ENCODE assay signal across 18 cellular contexts in the genomic region with DNA sequence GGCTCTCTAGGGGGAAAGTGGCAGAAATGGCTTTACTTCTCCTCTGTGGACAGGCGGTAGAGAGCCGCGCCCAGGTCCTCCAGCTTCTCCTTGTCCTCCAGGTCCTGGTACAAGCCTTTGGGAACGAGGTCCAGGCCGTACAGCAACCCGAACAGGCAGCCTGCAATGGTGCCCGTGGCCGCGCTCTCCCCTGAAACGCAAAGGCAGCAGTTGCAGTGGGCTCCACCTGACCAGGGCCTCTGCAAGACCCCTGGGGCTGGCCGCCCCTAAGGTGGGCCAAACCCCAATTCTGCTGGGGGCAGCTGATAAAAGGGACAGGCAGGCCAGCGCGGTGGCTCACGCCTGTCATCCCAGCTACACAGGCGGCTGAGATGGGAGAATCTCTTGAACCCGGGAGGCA. TPM values are rescaled to one million over a fixed set of nuclear protein-coding genes. Genes with fewer than 3 reads are reported as not detected.
DNase-seq lines count a peak whose midpoint lies in the region; ATAC-seq and TF ChIP-seq lines count a peak whose summit lies in the region.
"Had no signal": no experiment of that assay in that cellular context is flagged by ENCODE, and none has a peak within 500 bp of the region (broad histone marks: within the 10 kb centered on the region; RNA-seq: fewer than 3 reads in every experiment).

No MANE protein-coding gene starts in this region.

- peak overlapping the region; percentile 2 for H3K14ac ChIP-seq in neuronal stem cell (ENCODE audit: low read length)

- H3K27ac ChIP-seq in esophagus squamous epithelium (peak overlapping the region in 3 of 4 donors; percentile 65 to 71 (median 67)), neuronal stem cell (replicated peaks; ENCODE audit: low read length) (no peak overlapping the region), stomach smooth muscle (ENCODE audit: low read length) (peak overlapping the region; percentile 87)

- intact Hi-C loops in esophagus squamous epithelium (cut with DNase I): no loop called here

- H3K79me1 ChIP-seq in neuronal stem cell (ENCODE audit: low read depth, low read length): peaks cover 1% of the 10 kb centered on the region

- H3K9me3 ChIP-seq in NT2/D1 (ENCODE audit: insufficient read depth, low read length) (no peaks in the 10 kb centered on the region), esophagus squamous epithelium (no peaks in the 10 kb centered on the region), neuronal stem cell (replicated peaks in 1 of 2; ENCODE audit: control insufficient read depth in 2 of 2, insufficient read depth in 1 of 2, low read depth in 1 of 2, low read length in 2 of 2) (no peaks in the 10 kb centered on the region), stomach smooth muscle (ENCODE audit: control insufficient read depth in 2 of 2, low read length in 2 of 2) (no peaks in the 10 kb centered on the region)

- peaks cover 7% of the 10 kb centered on the region for H3K36me3 ChIP-seq in NT2/D1 (ENCODE audit: insufficient read depth, insufficient read length, low read length)
- H3K36me3 ChIP-seq in esophagus squamous epithelium: no peaks in the 10 kb centered on the region
- H3K36me3 ChIP-seq in neuronal stem cell (replicated peaks in 1 of 2; ENCODE audit: control insufficient read depth in 2 of 2, insufficient read depth in 2 of 2, low read length in 2 of 2): no peaks in the 10 kb centered on the region
- H3K36me3 ChIP-seq in stomach smooth muscle (ENCODE audit: control insufficient read depth in 2 of 2, insufficient read depth in 2 of 2, low read length in 2 of 2): peaks cover 0 to 2% of the 10 kb centered on the region in 2 donors

- H3K4ac ChIP-seq in neuronal stem cell (ENCODE audit: low read length): no peak overlapping the region

- no peak overlapping the region for H2BK15ac ChIP-seq in neuronal stem cell (ENCODE audit: low read length)

- H3K18ac ChIP-seq in neuronal stem cell (ENCODE audit: low read length): no peak overlapping the region

- ATAC-seq in stimulated activated naive CD8-positive, alpha-beta T cell treated with anti-CD3 and anti-CD28 coated beads, Interleukin-15, Interleukin-2, amounts not matched to agents 100 U/mL and 50 U/mL, for 24 hours: no peak
- no peak for ATAC-seq in HG02885 (IDR thresholded peaks at IDR 0.05; ENCODE audit: poor library complexity, unreplicated experiment)
- ATAC-seq: HCT116 had no signal

- H2BK120ac ChIP-seq in neuronal stem cell (ENCODE audit: low read depth, low read length): no peak overlapping the region

- 84 to 95% methylated on average over 3 to 5 of the region's 16 CpGs for WGBS in esophagus squamous epithelium, 2 donors
- WGBS in neuronal stem cell (ENCODE audit: extremely low coverage in 2 of 2, insufficient read length in 2 of 2, insufficient replicate concordance in 1 of 2), 2 donors: no CpG with 5 or more reads among the region's 16 CpGs

- no peak for TF ChIP-seq POLR2A in esophagus squamous epithelium (IDR thresholded peaks at IDR 0.05)

- H4K91ac ChIP-seq in neuronal stem cell (ENCODE audit: low read depth, low read length, poor library complexity): no peak overlapping the region

- no peak overlapping the region for H3K4me2 ChIP-seq in neuronal stem cell (ENCODE audit: insufficient read depth, low read length, poor library complexity, severe bottlenecking)

- H2AK5ac ChIP-seq in neuronal stem cell (ENCODE audit: low read depth, low read length): no peak overlapping the region

- H3K9ac ChIP-seq in NT2/D1 (ENCODE audit: insufficient read length, low read depth): peak overlapping the region; percentile 56
- no peak overlapping the region for H3K9ac ChIP-seq in neuronal stem cell (ENCODE audit: low read depth, low read length, poor library complexity)
- peak overlapping the region; percentile 25 to 72 for H3K9ac ChIP-seq in stomach smooth muscle (ENCODE audit: low read length in 2 of 2)

- H3K23ac ChIP-seq in neuronal stem cell (ENCODE audit: low read depth, low read length, poor library complexity): no peak overlapping the region

- H3K4me3 ChIP-seq in NT2/D1 (ENCODE audit: insufficient read length, low read depth) (no peak overlapping the region), esophagus squamous epithelium (no peak overlapping the region), neuronal stem cell (ENCODE audit: low read length in 2 of 2) (no peak overlapping the region), stomach smooth muscle (ENCODE audit: low read length in 2 of 2) (peak overlapping the region; percentile 6 to 54)

- H2AFZ ChIP-seq in neuronal stem cell (ENCODE audit: low read length): no peak overlapping the region

- peak overlapping the region; percentile 22 for H2BK12ac ChIP-seq in neuronal stem cell (ENCODE audit: low read length)

- H3K27me3 ChIP-seq in NT2/D1 (ENCODE audit: insufficient read depth, insufficient read length) (peaks cover 2% of the 10 kb centered on the region), esophagus squamous epithelium (peaks cover 0 to 10% (median 0%) of the 10 kb centered on the region in 4 donors), neuronal stem cell (ENCODE audit: control insufficient read depth in 3 of 3, insufficient read depth in 3 of 3, low read depth in 1 of 3, low read length in 3 of 3) (no peaks in the 10 kb centered on the region), stomach smooth muscle (ENCODE audit: control insufficient read depth in 1 of 2, insufficient read depth in 2 of 2, low read length in 2 of 2) (no peaks in the 10 kb centered on the region)

- DNase-seq in NT2/D1 (ENCODE audit: low read depth, low spot score): no peak
- DNase-seq in esophagus squamous epithelium (lab: John Stamatoyannopoulos, UW): no peak
- DNase-seq in neuronal stem cell (ENCODE audit: low spot score): no peak
- no peak for DNase-seq in activated CD4-positive, alpha-beta T cell treated with anti-CD3 and anti-CD28 coated beads for 1 hour
- DNase-seq in stimulated activated naive CD8-positive, alpha-beta T cell treated with anti-CD3 and anti-CD28 coated beads, Interleukin-15, Interleukin-2, amounts not matched to agents 100 U/mL and 50 U/mL, for 24 hours: no peak
- DNase-seq in superior temporal gyrus (ENCODE audit: extremely low spot score): no peak
- DNase-seq: C1 segment of cervical spinal cord; GOT3; NCI-H146; NCI-H2081 treated with DMSO at 0.1 percent for 48 hours; NCI-H510A; NCI-H748 treated with DMSO at 0.1 percent for 48 hours; NK-92 treated with Interleukin-12 subunit alpha and Interleukin-12 subunit beta, amount 100 ng/mL, for 24 hours; Right ventricle myocardium superior had no signal

- no peak overlapping the region for H4K8ac ChIP-seq in neuronal stem cell (ENCODE audit: low read depth, low read length)

- peaks cover 15% of the 10 kb centered on the region for H3K4me1 ChIP-seq in NT2/D1 (ENCODE audit: insufficient read depth, insufficient read length)
- peaks cover 0 to 16% (median 4%) of the 10 kb centered on the region in 3 donors for H3K4me1 ChIP-seq in esophagus squamous epithelium
- H3K4me1 ChIP-seq in neuronal stem cell (ENCODE audit: control insufficient read depth in 2 of 2, insufficient read depth in 1 of 2, low read depth in 1 of 2, low read length in 2 of 2): peaks cover 5 to 10% of the 10 kb centered on the region in 2 donors
- H3K4me1 ChIP-seq in stomach smooth muscle (ENCODE audit: control insufficient read depth, insufficient read depth, low read length): peaks cover 24% of the 10 kb centered on the region

- no peak for TF ChIP-seq CTCF in esophagus squamous epithelium (IDR thresholded peaks at IDR 0.05)

- no peak overlapping the region for H2BK5ac ChIP-seq in neuronal stem cell (ENCODE audit: low read length)

RNA-seq across cellular contexts. Expression of a gene that starts 30.5 kb away (rescaled TPM):
- 1 to 10 TPM in 3 of 4 donors, under 1 TPM in 1; 0.31 to 3.5 (median 2.2) TPM for total RNA-seq in esophagus squamous epithelium
- 0.47 TPM for polyA plus RNA-seq in neuronal stem cell (2013, experiment 1 of 2)
- polyA plus RNA-seq in neuronal stem cell (2013, experiment 2 of 2): 0.40 TPM

RNA-seq across cellular contexts. Expression of a gene that starts 58.9 kb away (rescaled TPM):
- 10 to 100 TPM; 14.7 to 18.5 (median 15.7) TPM for total RNA-seq in esophagus squamous epithelium
- 10.2 TPM for polyA plus RNA-seq in neuronal stem cell (2013, experiment 1 of 2)
- 10.0 TPM for polyA plus RNA-seq in neuronal stem cell (2013, experiment 2 of 2)
- total RNA-seq: CD8-positive, alpha-beta memory T cell had no signal
- polyA plus RNA-seq: CD8-positive, alpha-beta memory T cell had no signal

Comparison
In these comparisons a context has a peak if more than half of its experiments do, and no peak if none do; other contexts are left out.
1. H3K4me3 ChIP-seq: peak in stomach smooth muscle (2 of 2); none in NT2/D1 (single experiment), esophagus squamous epithelium (0 of 4) and neuronal stem cell (0 of 2).